In the genomic region with DNA sequence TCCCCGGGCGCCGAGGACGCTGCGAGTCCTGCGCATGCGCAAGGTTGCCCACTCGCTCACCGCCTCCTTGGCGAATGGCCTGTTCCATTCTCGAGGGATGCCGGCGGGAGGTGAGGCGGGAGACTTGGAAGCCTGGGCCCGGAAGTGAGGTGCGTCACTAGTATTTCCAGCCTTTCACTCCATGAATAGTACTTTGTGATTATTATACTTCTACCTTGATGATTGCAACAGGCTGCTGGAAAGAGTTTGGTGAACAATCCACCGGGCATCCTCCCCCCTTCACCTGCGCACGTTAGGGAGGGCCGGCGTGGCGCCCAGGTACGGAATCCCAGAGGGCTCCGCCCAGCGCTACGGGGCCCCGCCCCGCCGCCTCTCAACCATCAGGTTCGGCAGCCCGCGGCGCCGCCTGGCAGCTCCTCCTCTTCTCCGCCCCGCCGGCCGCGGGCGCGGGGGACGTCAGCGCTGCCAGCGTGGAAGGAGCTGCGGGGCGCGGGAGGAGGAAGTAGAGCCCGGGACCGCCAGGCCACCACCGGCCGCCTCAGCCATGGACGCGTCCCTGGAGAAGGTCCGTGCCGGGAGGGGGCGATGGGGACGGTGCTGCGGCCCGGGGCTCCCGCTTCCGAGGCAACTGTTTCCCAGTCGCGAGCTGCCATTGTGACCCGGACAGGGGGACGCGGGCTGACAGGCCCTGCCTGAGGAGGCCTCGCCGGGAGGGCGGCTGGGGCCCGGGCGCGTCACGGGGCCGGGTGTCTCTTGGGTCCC, we compare ENCODE assay signal across 8 cellular contexts. TPM values are rescaled to one million over a fixed set of nuclear protein-coding genes. Genes with fewer than 3 reads are reported as not detected.
A peak's percentile ranks its signal among the peaks of the same experiment; 100 is the strongest.
DNase-seq lines count a peak whose midpoint lies in the region; ATAC-seq and TF ChIP-seq lines count a peak whose summit lies in the region.
"Not testable (repeated sequence)": the region's sequence is repeated elsewhere in the genome, so short reads cannot be mapped to it uniquely, and the experiment has no call there.

Gene PDXDC1 (plus strand): TSS at position 371 of the 762 bp plus-strand sequence. CDS start 174 bp downstream, at position 545.

- ATAC-seq in GM18502 (IDR thresholded peaks at IDR 0.05; ENCODE audit: poor library complexity, unreplicated experiment), result peak; percentile 93
- ATAC-seq in HG02943 (IDR thresholded peaks at IDR 0.05; ENCODE audit: low read depth, unreplicated experiment), result peak; percentile 92
- peak; percentile 94 to 96 (median 95) for ATAC-seq in psoas muscle

- 0 to 1% (median 1%) methylated on average over 61 to 74 of the region's 74 CpGs for WGBS in psoas muscle, 3 donors
- WGBS in urinary bladder, result under 1% methylated on average over 74 of the region's 74 CpGs

- not testable (repeated sequence) for H3K36me3 ChIP-seq in right atrium auricular region; psoas muscle (ENCODE audit: insufficient read depth in 1 of 2, low read depth in 1 of 2); urinary bladder (ENCODE audit: insufficient read depth)

- peak within 1 kb of the TSS; percentile 83 to 87 for H3K4me3 ChIP-seq in right atrium auricular region
- peak within 1 kb of the TSS; percentile 81 for H3K4me3 ChIP-seq in psoas muscle
- H3K4me3 ChIP-seq in urinary bladder (ENCODE audit: low read depth, low read length), result peak within 1 kb of the TSS; percentile 85

- peak; percentile 65 for DNase-seq in NCI-H187 treated with DMSO at 0.1 percent for 48 hours (lab: John Stamatoyannopoulos, UW)
- peak; percentile 90 to 99 (median 96) for DNase-seq in T-helper 2 cell
- DNase-seq in right atrium auricular region (ENCODE audit: low spot score), result peak; percentile 84
- peak; percentile 94 to 95 for DNase-seq in psoas muscle

- TF ChIP-seq CTCF in right atrium auricular region (IDR thresholded peaks at IDR 0.05), result peak in 1 of 2 donors; percentile 12
- TF ChIP-seq CTCF in psoas muscle (IDR thresholded peaks at IDR 0.05), result not testable (repeated sequence)

- intact Hi-C loops in psoas muscle (cut with DNase I), result not testable (repeated sequence)

- H3K4me1 ChIP-seq in right atrium auricular region; psoas muscle; urinary bladder (ENCODE audit: insufficient read depth): not testable (repeated sequence)

- H3K9me3 ChIP-seq in right atrium auricular region, psoas muscle: not testable (repeated sequence)

- H3K27me3 ChIP-seq in right atrium auricular region; psoas muscle (ENCODE audit: insufficient read depth in 3 of 3, low read length in 2 of 3): not testable (repeated sequence)

- H3K27ac ChIP-seq in angular gyrus (ENCODE audit: low read depth, low read length), result peak within 1 kb of the TSS; percentile 68
- peak within 1 kb of the TSS; percentile 94 to 95 for H3K27ac ChIP-seq in right atrium auricular region
- H3K27ac ChIP-seq in psoas muscle, result peak within 1 kb of the TSS; percentile 83
- peak within 1 kb of the TSS; percentile 97 for H3K27ac ChIP-seq in urinary bladder (ENCODE audit: low read depth)

RNA-seq across cellular contexts. Expression of gene PDXDC1, which starts in this region (rescaled TPM):
- 10 to 100 TPM; 50.4 to 60.8 TPM for total RNA-seq in right atrium auricular region
- total RNA-seq in psoas muscle, result 10 to 100 TPM; 52.3 to 82.5 (median 59.3) TPM
- 10 to 100 TPM; 22.1 to 45.5 (median 24.8) TPM for polyA plus RNA-seq in psoas muscle
- total RNA-seq in urinary bladder, result 65.8 TPM
- polyA plus RNA-seq in urinary bladder, result 46.4 TPM

Comparison
In these comparisons a context has a peak if more than half of its experiments do, and no peak if none do; other contexts are left out.
1. Peak in every context shown above with its lines: DNase-seq, ATAC-seq, H3K4me3 ChIP-seq and H3K27ac ChIP-seq.